In genomic region chr16:19677403-19677802, GRCh38 we compare ENCODE assay signal across 18 cellular contexts. TPM values are rescaled to one million over a fixed set of nuclear protein-coding genes. Genes with fewer than 3 reads are reported as not detected.
A peak's percentile ranks its signal among the peaks of the same experiment; 100 is the strongest.
DNase-seq lines count a peak whose midpoint lies in the region; ATAC-seq and TF ChIP-seq lines count a peak whose summit lies in the region.
"Had no signal": no experiment of that assay in that cellular context is flagged by ENCODE, and none has a peak within 500 bp of the region (broad histone marks: within the 10 kb centered on the region; RNA-seq: fewer than 3 reads in every experiment).

No MANE protein-coding gene starts in this region.

- BruUV-seq in Calu3 (replicated peaks; lab: Mats Ljungman, UMichigan): no TSS peak

- no peaks in the 10 kb centered on the region for H3K9me3 Mint-ChIP-seq in Calu3 (ENCODE audit: low read depth, unreplicated experiment)
- H3K9me3 Mint-ChIP-seq: CD4-positive, CD25-positive, alpha-beta regulatory T cell had no signal

- TF ChIP-seq CTCF in Calu3 (IDR thresholded peaks at IDR 0.05; ENCODE audit: unreplicated experiment) (no peak), dorsolateral prefrontal cortex (IDR thresholded peaks at IDR 0.05 in 54 of 56, conservative IDR thresholded peaks at IDR 0.05 in 2 of 56; ENCODE audit: low read depth in 1 of 56, partially characterized antibody in 56 of 56) (no peak)

- no peaks in the 10 kb centered on the region for H3K27me3 Mint-ChIP-seq in Calu3 (ENCODE audit: unreplicated experiment)
- H3K27me3 Mint-ChIP-seq: CD4-positive, CD25-positive, alpha-beta regulatory T cell had no signal

- H3K27me3 ChIP-seq in dorsolateral prefrontal cortex: no peaks in the 10 kb centered on the region
- H3K27me3 ChIP-seq: BE2C had no signal

- H3K4me3 ChIP-seq in dorsolateral prefrontal cortex: no peak overlapping the region

- DNase-seq in Calu3 (no peak), dorsolateral prefrontal cortex (peak in 6 of 10 donors; percentile 19 to 77 (median 56)), mesenteric fat pad (ENCODE audit: low spot score) (peak; percentile 53), posterior vena cava (ENCODE audit: low spot score) (peak; percentile 29), NCI-H345 treated with DMSO at 0.1 percent for 48 hours (lab: John Stamatoyannopoulos, UW; ENCODE audit: unreplicated experiment) (no peak), inferior parietal cortex (ENCODE audit: extremely low spot score) (no peak), NCI-H446 treated with DMSO at 0.1 percent for 48 hours (lab: John Stamatoyannopoulos, UW) (no peak)
- DNase-seq: BE2C; Caco-2; CD4-positive, CD25-positive, alpha-beta regulatory T cell; DMS153; GOT3; MV-4-11; NCI-H1694 treated with DMSO at 0.1 percent for 48 hours; NCI-H2107; NCI-H524 had no signal

- CTCF ChIA-PET in Calu3 (lab: Charles Lee): interaction anchor here (0.5 to 1.0 kb wide), 3 partner anchors 12 to 249 kb away, joined by 3 to 5 read pairs (median 3); no protein-coding TSS in a partner anchor

- intact Hi-C loops in Calu3 (cut with micrococcal nuclease; ENCODE audit: unreplicated experiment): no loop called here
- intact Hi-C loops in dorsolateral prefrontal cortex (cut with DNase I): no loop called here
- intact Hi-C loops in posterior vena cava (cut with DNase I): no loop called here

- peaks cover 7% of the 10 kb centered on the region for H3K36me3 Mint-ChIP-seq in Calu3 (ENCODE audit: insufficient read depth, unreplicated experiment)

- H3K27ac ChIP-seq in dorsolateral prefrontal cortex: peak overlapping the region in 53 of 59 donors; percentile 3 to 83 (median 62)
- H3K27ac ChIP-seq: KMS-11 had no signal

- H3K27ac Mint-ChIP-seq in Calu3 (ENCODE audit: unreplicated experiment): peak overlapping the region; percentile 58

- ATAC-seq in HG03280 (IDR thresholded peaks at IDR 0.05; ENCODE audit: unreplicated experiment): no peak

- peaks cover 13% of the 10 kb centered on the region for H3K4me1 Mint-ChIP-seq in Calu3 (ENCODE audit: low read depth, unreplicated experiment)

- H3K4me3 Mint-ChIP-seq in Calu3 (ENCODE audit: low read depth, unreplicated experiment): no peak overlapping the region
- H3K4me3 Mint-ChIP-seq: CD4-positive, CD25-positive, alpha-beta regulatory T cell had no signal

RNA-seq across cellular contexts. Expression of gene KNOP1, which starts 40.6 kb away (rescaled TPM):
- total RNA-seq in Calu3 (2022) (84.9 and 99.0 TPM in 2 replicates), dorsolateral prefrontal cortex (10 to 100 TPM; 13.0 to 94.8 (median 30.2) TPM), mesenteric fat pad (14.3 TPM), posterior vena cava (10 to 100 TPM in 1 of 2 donors, 1 to 10 TPM in 1; 9.5 to 11.0 TPM)

RNA-seq across cellular contexts. Expression of gene IQCK, which starts 40.7 kb away (rescaled TPM):
- total RNA-seq in Calu3 (2022) (42.5 and 43.2 TPM in 2 replicates), dorsolateral prefrontal cortex (10 to 100 TPM; 13.2 to 40.2 (median 23.3) TPM), mesenteric fat pad (9.7 TPM), posterior vena cava (1 to 10 TPM; 7.9 to 9.5 TPM)

Comparison
In these comparisons a context has a peak if more than half of its experiments do, and no peak if none do; other contexts are left out.
1. DNase-seq: peak in dorsolateral prefrontal cortex (6 of 10), mesenteric fat pad (single experiment) and posterior vena cava (single experiment); none in Calu3 (single experiment), NCI-H345 treated with DMSO at 0.1 percent for 48 hours (single experiment), inferior parietal cortex (single experiment) and NCI-H446 treated with DMSO at 0.1 percent for 48 hours (single experiment).